Comparison of ENCODE assay signal across 2 cellular contexts in genomic region chr9:131559416-131560000, GRCh38.
TF ChIP-seq lines count a peak whose summit lies in the region.

No MANE protein-coding gene starts in this region.

TF ChIP-seq in IMR-90, 13 proteins besides CTCF, POLR2A, EP300 and RAD21:
- TF ChIP-seq SMC3 (IDR thresholded peaks at IDR 0.05; ENCODE audit: low read depth, low read length), result no peak
- no peak for TF ChIP-seq RCOR1 (IDR thresholded peaks at IDR 0.05; ENCODE audit: insufficient replicate concordance, low read length)
- TF ChIP-seq ELK1 (IDR thresholded peaks at IDR 0.05; ENCODE audit: borderline replicate concordance, low read depth, low read length), result no peak
- TF ChIP-seq MAFK (IDR thresholded peaks at IDR 0.05; ENCODE audit: low read depth, low read length), result no peak
- no peak for TF ChIP-seq MAZ (IDR thresholded peaks at IDR 0.05; ENCODE audit: borderline replicate concordance, low read depth, low read length)
- no peak for TF ChIP-seq NFE2L2 (IDR thresholded peaks at IDR 0.05; ENCODE audit: low read depth, low read length)
- no peak for TF ChIP-seq USF2 (IDR thresholded peaks at IDR 0.05; ENCODE audit: low read depth, low read length)
- no peak for TF ChIP-seq RFX5 (IDR thresholded peaks at IDR 0.05; ENCODE audit: low read depth, low read length)
- no peak for TF ChIP-seq CEBPB (IDR thresholded peaks at IDR 0.05; ENCODE audit: low read depth, low read length)
- TF ChIP-seq CHD1 (IDR thresholded peaks at IDR 0.05; ENCODE audit: low read depth, low read length), result no peak
- no peak for TF ChIP-seq FOS (IDR thresholded peaks at IDR 0.05; ENCODE audit: low read depth, low read length)
- no peak for TF ChIP-seq MXI1 (IDR thresholded peaks at IDR 0.05; ENCODE audit: borderline replicate concordance, low read depth, low read length)
- no peak for TF ChIP-seq BHLHE40 (IDR thresholded peaks at IDR 0.05; ENCODE audit: low read depth, low read length)

TF ChIP-seq in liver, 16 proteins besides CTCF, POLR2A, EP300 and RAD21:
- TF ChIP-seq REST (IDR thresholded peaks at IDR 0.05), result no peak
- no peak for TF ChIP-seq JUND (IDR thresholded peaks at IDR 0.05)
- TF ChIP-seq HNF4G (IDR thresholded peaks at IDR 0.05), result no peak
- no peak for TF ChIP-seq MAX (IDR thresholded peaks at IDR 0.05)
- TF ChIP-seq SP1 (IDR thresholded peaks at IDR 0.05), result no peak
- TF ChIP-seq ZBTB33 (IDR thresholded peaks at IDR 0.05), result no peak
- no peak for TF ChIP-seq NR2F2 (IDR thresholded peaks at IDR 0.05)
- no peak for TF ChIP-seq EGR1 (IDR thresholded peaks at IDR 0.05; ENCODE audit: low read depth in 2 of 2)
- no peak for TF ChIP-seq RXRA (IDR thresholded peaks at IDR 0.05)
- TF ChIP-seq ATF3 (IDR thresholded peaks at IDR 0.05), result no peak
- no peak for TF ChIP-seq HNF4A (conservative IDR thresholded peaks at IDR 0.05)
- no peak for TF ChIP-seq GABPA (IDR thresholded peaks at IDR 0.05 in 1 of 2, conservative IDR thresholded peaks at IDR 0.05 in 1 of 2)
- TF ChIP-seq FOXA1 (IDR thresholded peaks at IDR 0.05), result no peak
- TF ChIP-seq FOXA2 (IDR thresholded peaks at IDR 0.05), result no peak
- TF ChIP-seq TAF1 (conservative IDR thresholded peaks at IDR 0.05), result no peak
- no peak for TF ChIP-seq YY1 (IDR thresholded peaks at IDR 0.05)
TF ChIP-seq in liver: peak in this region for 0.
